9 cellular contexts compared by ENCODE assay signal in genomic region chr4:88177981-88178632, GRCh38. TPM values are rescaled to one million over a fixed set of nuclear protein-coding genes. Genes with fewer than 3 reads are reported as not detected.
DNase-seq lines count a peak whose midpoint lies in the region; ATAC-seq and TF ChIP-seq lines count a peak whose summit lies in the region.
"Had no signal": no experiment of that assay in that cellular context is flagged by ENCODE, and none has a peak within 500 bp of the region (broad histone marks: within the 10 kb centered on the region; RNA-seq: fewer than 3 reads in every experiment).

No MANE protein-coding gene starts in this region.

- peaks cover 4 to 15% (median 6%) of the 10 kb centered on the region in 5 donors for H3K27me3 Mint-ChIP-seq in naive thymus-derived CD8-positive, alpha-beta T cell

- no peaks in the 10 kb centered on the region for H3K9me3 ChIP-seq in smooth muscle cell (replicated peaks; ENCODE audit: low read depth)
- no peaks in the 10 kb centered on the region for H3K9me3 ChIP-seq in esophagus muscularis mucosa

- no peak overlapping the region for H3K4me3 Mint-ChIP-seq in naive thymus-derived CD8-positive, alpha-beta T cell

- no peak for TF ChIP-seq CTCF in HFF-Myc (IDR thresholded peaks at IDR 0.05; ENCODE audit: low read depth, low read length, missing control alignments)
- no peak for TF ChIP-seq CTCF in RWPE1 (conservative IDR thresholded peaks at IDR 0.05; ENCODE audit: low read depth)
- no peak for TF ChIP-seq CTCF in smooth muscle cell (IDR thresholded peaks at IDR 0.05; ENCODE audit: borderline replicate concordance, insufficient read depth, poor library complexity, severe bottlenecking)
- TF ChIP-seq CTCF in GM13977 (IDR thresholded peaks at IDR 0.05; ENCODE audit: extremely low read depth, insufficient read depth, missing control alignments), result no peak
- no peak for TF ChIP-seq CTCF in esophagus muscularis mucosa (IDR thresholded peaks at IDR 0.05)

- H4K20me1 ChIP-seq in smooth muscle cell (ENCODE audit: low read depth), result no peaks in the 10 kb centered on the region

- CTCF ChIA-PET in RWPE1 (lab: Yijun Ruan, JAX), result interaction anchor here (0.7 kb wide), 1 partner anchor 884 kb away, joined by 3 read pairs; no protein-coding TSS in a partner anchor

- H3K79me2 ChIP-seq in smooth muscle cell (ENCODE audit: low read depth), result no peaks in the 10 kb centered on the region

- WGBS in smooth muscle cell (ENCODE audit: low lambda C conversion rate), result 29% methylated on average over 4 of the region's 4 CpGs
- 78% methylated on average over 2 of the region's 4 CpGs for WGBS in esophagus muscularis mucosa

- H3K27ac Mint-ChIP-seq in naive thymus-derived CD8-positive, alpha-beta T cell, result no peak overlapping the region

- H3K9me3 Mint-ChIP-seq in naive thymus-derived CD8-positive, alpha-beta T cell, result peaks cover 0 to 10% (median 9%) of the 10 kb centered on the region in 9 donors

- H3K9ac ChIP-seq in smooth muscle cell (ENCODE audit: low read depth), result no peak overlapping the region

- in situ Hi-C loops in GM13977 (cut with MboI; ENCODE audit: low pct_unique_long_range_greater_than_20kb, low sequenced_read_pairs, unreplicated experiment), result no loop called here

- TF ChIP-seq EP300 in esophagus muscularis mucosa (IDR thresholded peaks at IDR 0.05), result no peak

- H2AFZ ChIP-seq in smooth muscle cell (ENCODE audit: low read depth), result peak overlapping the region; percentile 59

- intact Hi-C loops in esophagus muscularis mucosa (cut with DNase I), result no loop called here

- peaks cover 0 to 11% (median 11%) of the 10 kb centered on the region in 3 donors for H3K36me3 Mint-ChIP-seq in naive thymus-derived CD8-positive, alpha-beta T cell

- peaks cover 5% of the 10 kb centered on the region for H3K4me1 ChIP-seq in smooth muscle cell (ENCODE audit: low read depth)
- H3K4me1 ChIP-seq in esophagus muscularis mucosa, result peaks cover 0 to 5% (median 0%) of the 10 kb centered on the region in 4 donors

- ATAC-seq in naive thymus-derived CD8-positive, alpha-beta T cell, result no peak

- H3F3A ChIP-seq in smooth muscle cell (ENCODE audit: low read depth), result no peaks in the 10 kb centered on the region

- H3K27me3 ChIP-seq in smooth muscle cell (ENCODE audit: low read depth), result no peaks in the 10 kb centered on the region
- no peaks in the 10 kb centered on the region for H3K27me3 ChIP-seq in esophagus muscularis mucosa

- H3K36me3 ChIP-seq in smooth muscle cell (ENCODE audit: low read depth), result no peaks in the 10 kb centered on the region
- no peaks in the 10 kb centered on the region for H3K36me3 ChIP-seq in esophagus muscularis mucosa

- H3K27ac ChIP-seq in RWPE1, result peak overlapping the region; percentile 9; the same call in 1 of the 2 replicates
- H3K27ac ChIP-seq in smooth muscle cell (ENCODE audit: low read depth), result no peak overlapping the region
- H3K27ac ChIP-seq in esophagus muscularis mucosa (replicated peaks in 1 of 4), result no peak overlapping the region

- H3K4me3 ChIP-seq in HFF-Myc (replicated peaks; ENCODE audit: low read depth, low read length) (no peak overlapping the region), smooth muscle cell (no peak overlapping the region), esophagus muscularis mucosa (no peak overlapping the region)

- H3K4me2 ChIP-seq in smooth muscle cell, result peak overlapping the region; percentile 30

- TF ChIP-seq POLR2A in esophagus muscularis mucosa (IDR thresholded peaks at IDR 0.05; ENCODE audit: low read depth), result no peak

- POLR2A ChIA-PET in RWPE1 (lab: Yijun Ruan, JAX; ENCODE audit: low non-redundant PET), result no interaction called here
- POLR2A ChIA-PET in naive thymus-derived CD8-positive, alpha-beta T cell (lab: Charles Lee), result no interaction called here

- H3K4me1 Mint-ChIP-seq in naive thymus-derived CD8-positive, alpha-beta T cell, result peaks cover 0 to 2% (median 0%) of the 10 kb centered on the region in 4 donors

- DNase-seq in HFF-Myc (ENCODE audit: extremely low read depth, low read depth) (peak; percentile 52), RWPE1 (ENCODE audit: low spot score) (peak; percentile 62), globus pallidus (ENCODE audit: low spot score) (peak; percentile 26), smooth muscle cell (lab: John Stamatoyannopoulos, UW; ENCODE audit: unreplicated experiment) (no peak), NCI-H1105 treated with DMSO at 0.1 percent for 48 hours (lab: John Stamatoyannopoulos, UW) (no peak), GM13977 (ENCODE audit: low spot score) (no peak), esophagus muscularis mucosa (ENCODE audit: extremely low spot score) (no peak)
- no peak for DNase-seq in naive thymus-derived CD8-positive, alpha-beta T cell
- DNase-seq: right cardiac atrium had no signal

RNA-seq across cellular contexts. Expression of gene ABCG2, which starts 19.7 kb away (rescaled TPM):
- total RNA-seq in smooth muscle cell (1.0 and 2.5 TPM in 2 replicates), esophagus muscularis mucosa (1 to 10 TPM in 3 of 4 donors, under 1 TPM in 1; 0.83 to 5.2 (median 2.7) TPM)
- polyA plus RNA-seq in smooth muscle cell, result 0.26 and 0.42 TPM in 2 replicates
- under 1 TPM; 0.33 to 0.73 TPM for total RNA-seq in naive thymus-derived CD8-positive, alpha-beta T cell
- polyA plus RNA-seq in naive thymus-derived CD8-positive, alpha-beta T cell, result under 1 TPM in 2 of 3 donors, not detected in 1; 0.15 to 0.24 TPM

Comparison
In these comparisons a context has a peak if more than half of its experiments do, and no peak if none do; other contexts are left out.
1. DNase-seq: peak in HFF-Myc (single experiment), RWPE1 (single experiment) and globus pallidus (single experiment); none in smooth muscle cell (single experiment), NCI-H1105 treated with DMSO at 0.1 percent for 48 hours (single experiment), GM13977 (single experiment), naive thymus-derived CD8-positive, alpha-beta T cell (0 of 10) and esophagus muscularis mucosa (single experiment).